Comparison of ENCODE assay signal across 7 cellular contexts in the genomic region with DNA sequence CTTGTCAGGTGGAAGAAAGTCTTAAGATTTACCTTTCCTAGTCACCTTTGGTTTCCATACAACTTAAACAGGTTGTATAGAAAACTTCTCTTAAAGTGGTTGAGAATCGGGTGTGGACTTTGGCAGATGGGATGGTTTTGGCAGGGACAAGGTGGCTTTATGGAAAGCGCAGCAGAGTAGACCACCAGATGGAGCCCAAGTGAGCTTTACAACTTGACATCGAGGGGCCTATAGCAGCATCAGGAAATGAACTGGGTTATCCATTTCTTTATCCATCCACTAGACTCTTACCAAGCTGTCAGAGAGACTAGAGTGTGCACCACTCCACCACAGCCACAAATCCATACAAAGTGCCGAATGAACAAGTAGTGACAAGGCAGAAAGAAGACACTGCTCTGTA.
DNase-seq lines count a peak whose midpoint lies in the region; ATAC-seq and TF ChIP-seq lines count a peak whose summit lies in the region.

No MANE protein-coding gene starts in this region.

- TF ChIP-seq CTCF in GM12872 (IDR thresholded peaks at IDR 0.05; ENCODE audit: insufficient read depth, low read depth, low read length) = peak; percentile 78
- TF ChIP-seq CTCF in HEK293 (tag by site-specific recombination; IDR thresholded peaks at IDR 0.05) = 0 out of 2 replicates have a peak, but pooled peaks have one; percentile 21
- peak; percentile 43 to 73 (median 66) for TF ChIP-seq CTCF in gastrocnemius medialis (IDR thresholded peaks at IDR 0.05 in 4 of 5, conservative IDR thresholded peaks at IDR 0.05 in 1 of 5)

- in situ Hi-C loops in gastrocnemius medialis (cut with MboI; ENCODE audit: low sequenced_read_pairs in 4 of 4) = loop anchor here in 3 of 4 donors (10.0 to 25.0 kb wide), 2 partner anchors 261 to 279 kb away; no protein-coding TSS in a partner anchor

- H3K9me3 ChIP-seq in HEK293 (ENCODE audit: control insufficient read depth, insufficient read depth, low read depth, low read length) = no peaks in the 10 kb centered on the region
- H3K9me3 ChIP-seq in gastrocnemius medialis = no peaks in the 10 kb centered on the region

- no peaks in the 10 kb centered on the region for H3K27me3 ChIP-seq in gastrocnemius medialis

- DNase-seq in NCI-H460 (ENCODE audit: extremely low read depth, low read depth) (peak; percentile 26), activated T-cell treated with anti-CD3 and anti-CD28 coated beads for 1 hour (ENCODE audit: low read depth) (peak; percentile 36), glomerular visceral epithelial cell (ENCODE audit: extremely low spot score) (peak; percentile 24), gastrocnemius medialis (peak; percentile 23 to 51), GM19238 (ENCODE audit: insufficient read length, low spot score) (no peak)

- CTCF ChIA-PET in HEK293 (lab: Yijun Ruan, JAX) = interaction anchor here (0.7 to 1.3 kb wide), 8 partner anchors 10 to 341 kb away, joined by 3 to 13 read pairs (median 4); no protein-coding TSS in a partner anchor

- H3K4me3 ChIP-seq in HEK293 (ENCODE audit: low read depth, low read length) (no peak overlapping the region), gastrocnemius medialis (no peak overlapping the region)

- no peak overlapping the region for H3K27ac ChIP-seq in HEK293 (ENCODE audit: extremely low read depth, low read depth, low read length)
- no peak overlapping the region for H3K27ac ChIP-seq in gastrocnemius medialis

- peak; percentile 48 to 88 for ATAC-seq in gastrocnemius medialis

- no peak for TF ChIP-seq POLR2A in gastrocnemius medialis (IDR thresholded peaks at IDR 0.05)

- intact Hi-C loops in gastrocnemius medialis (cut with DNase I; ENCODE audit: low total_unique reads) = loop anchor here (2.0 to 5.0 kb wide), 3 partner anchors 74 to 289 kb away; no protein-coding TSS in a partner anchor

- POLR2A ChIA-PET in HEK293 (lab: Yijun Ruan, JAX) = no interaction called here

- H3K36me3 ChIP-seq in HEK293 (ENCODE audit: control insufficient read depth in 2 of 2, insufficient read depth in 1 of 2, low read length in 2 of 2) (no peaks in the 10 kb centered on the region), gastrocnemius medialis (no peaks in the 10 kb centered on the region)

- H3K4me1 ChIP-seq in HEK293 (ENCODE audit: control insufficient read depth, insufficient read depth, low read length) (no peaks in the 10 kb centered on the region), gastrocnemius medialis (peaks cover 0 to 9% of the 10 kb centered on the region in 2 donors)

TF ChIP-seq in HEK293, 187 proteins besides CTCF, POLR2A, EP300 and RAD21:
- TF ChIP-seq ZNF654 (tag by site-specific recombination; IDR thresholded peaks at IDR 0.05; ENCODE audit: low read depth) (peak; percentile 43; the same call in 1 of the 2 replicates), ZFP41 (tag by site-specific recombination; IDR thresholded peaks at IDR 0.05; ENCODE audit: borderline replicate concordance) (no peak), ZNF391 (tag by site-specific recombination; IDR thresholded peaks at IDR 0.05; ENCODE audit: borderline replicate concordance, low read depth) (no peak)

Comparison
In these comparisons a context has a peak if more than half of its experiments do, and no peak if none do; other contexts are left out.
1. CTCF ChIP-seq: peak in every context shown above with its lines; median percentile 78 in GM12872; 66 in gastrocnemius medialis; 21 in HEK293.